Comparison of ENCODE assay signal across 8 cellular contexts in the genomic region with DNA sequence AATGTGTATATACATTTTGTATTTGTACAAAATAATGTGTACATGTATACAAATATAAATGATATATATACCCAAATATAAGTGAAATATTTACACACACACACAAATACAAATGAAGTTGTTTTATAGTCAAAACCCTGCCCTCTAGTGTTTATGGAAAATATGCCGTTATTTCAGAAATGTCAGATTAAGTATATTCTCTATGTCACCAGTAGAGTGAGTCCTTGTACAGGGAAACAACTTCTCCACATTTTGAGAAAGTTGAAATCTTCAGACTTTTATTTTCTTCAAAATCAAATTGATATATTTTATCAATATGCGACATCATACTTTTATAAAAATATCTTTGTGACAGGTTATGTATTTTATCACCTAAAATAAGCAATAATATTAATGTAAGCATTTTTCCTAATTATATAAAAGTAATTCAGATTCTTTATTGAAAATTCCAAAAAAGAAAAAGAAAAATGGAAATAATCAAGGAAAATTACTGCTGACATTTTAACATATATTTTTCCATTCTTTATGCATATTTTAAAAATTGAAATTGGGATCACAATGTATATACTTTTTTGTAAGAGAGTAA. TPM values are rescaled to one million over a fixed set of nuclear protein-coding genes. Genes with fewer than 3 reads are reported as not detected.
DNase-seq lines count a peak whose midpoint lies in the region; ATAC-seq and TF ChIP-seq lines count a peak whose summit lies in the region.

No MANE protein-coding gene starts in this region.

- no peak overlapping the region for H3K4me3 ChIP-seq in liver (ENCODE audit: low read depth in 1 of 3, low read length in 3 of 3)

- H3K27ac ChIP-seq in liver (ENCODE audit: low read depth in 1 of 2, low read length in 2 of 2), result no peak overlapping the region

- H3K4me1 ChIP-seq in liver (ENCODE audit: control insufficient read depth in 4 of 4, insufficient read depth in 4 of 4, low read length in 3 of 4), result no peaks in the 10 kb centered on the region

- DNase-seq in DMS114 treated with DMSO at 0.1 percent for 48 hours (lab: John Stamatoyannopoulos, UW; ENCODE audit: unreplicated experiment), result peak; percentile 50
- DNase-seq in NCI-H345 treated with DMSO at 0.1 percent for 48 hours (lab: John Stamatoyannopoulos, UW; ENCODE audit: unreplicated experiment), result peak; percentile 11
- DNase-seq in brain pericyte (ENCODE audit: low read depth, low spot score), result peak; percentile 41
- DNase-seq in GOT3 (lab: John Stamatoyannopoulos, UW), result no peak
- DNase-seq in stimulated activated CD4-positive, alpha-beta T cell treated with anti-CD3 and anti-CD28 coated beads, Interleukin-12 subunit alpha, Interleukin-12 subunit beta, amount 100 ng/mL, for 4 hours, result no peak

- peak; percentile 89 for TF ChIP-seq CTCF in liver (IDR thresholded peaks at IDR 0.05; ENCODE audit: low read depth, low read length, missing input control)

- peak; percentile 91 for TF ChIP-seq RAD21 in liver (IDR thresholded peaks at IDR 0.05)

- peaks cover 0 to 3% (median 2%) of the 10 kb centered on the region in 4 donors for H3K36me3 ChIP-seq in liver (ENCODE audit: control insufficient read depth in 4 of 4, insufficient read depth in 3 of 4, low read depth in 1 of 4, low read length in 3 of 4)

- no peaks in the 10 kb centered on the region for H3K9me3 ChIP-seq in liver (ENCODE audit: control insufficient read depth in 4 of 4, low read length in 3 of 4)

- no peak overlapping the region for H3K9ac ChIP-seq in liver (ENCODE audit: low read depth in 1 of 2, low read length in 2 of 2)

- H3K27me3 ChIP-seq in liver (ENCODE audit: control insufficient read depth in 4 of 4, insufficient read depth in 4 of 4, low read length in 3 of 4), result no peaks in the 10 kb centered on the region

- WGBS in liver, result 37% methylated on average over 2 of the region's 2 CpGs

- ATAC-seq in GM19328 (IDR thresholded peaks at IDR 0.05; ENCODE audit: unreplicated experiment) (peak; percentile 72), HG03280 (IDR thresholded peaks at IDR 0.05; ENCODE audit: unreplicated experiment) (peak; percentile 83)

TF ChIP-seq in liver, 16 proteins besides CTCF, POLR2A, EP300 and RAD21:
- no peak for TF ChIP-seq RXRA (IDR thresholded peaks at IDR 0.05)
- no peak for TF ChIP-seq YY1 (IDR thresholded peaks at IDR 0.05)
- TF ChIP-seq EGR1 (IDR thresholded peaks at IDR 0.05; ENCODE audit: low read depth in 2 of 2), result no peak
- no peak for TF ChIP-seq GABPA (IDR thresholded peaks at IDR 0.05 in 1 of 2, conservative IDR thresholded peaks at IDR 0.05 in 1 of 2)
- TF ChIP-seq MAX (IDR thresholded peaks at IDR 0.05), result no peak
- TF ChIP-seq, protein P1, sequence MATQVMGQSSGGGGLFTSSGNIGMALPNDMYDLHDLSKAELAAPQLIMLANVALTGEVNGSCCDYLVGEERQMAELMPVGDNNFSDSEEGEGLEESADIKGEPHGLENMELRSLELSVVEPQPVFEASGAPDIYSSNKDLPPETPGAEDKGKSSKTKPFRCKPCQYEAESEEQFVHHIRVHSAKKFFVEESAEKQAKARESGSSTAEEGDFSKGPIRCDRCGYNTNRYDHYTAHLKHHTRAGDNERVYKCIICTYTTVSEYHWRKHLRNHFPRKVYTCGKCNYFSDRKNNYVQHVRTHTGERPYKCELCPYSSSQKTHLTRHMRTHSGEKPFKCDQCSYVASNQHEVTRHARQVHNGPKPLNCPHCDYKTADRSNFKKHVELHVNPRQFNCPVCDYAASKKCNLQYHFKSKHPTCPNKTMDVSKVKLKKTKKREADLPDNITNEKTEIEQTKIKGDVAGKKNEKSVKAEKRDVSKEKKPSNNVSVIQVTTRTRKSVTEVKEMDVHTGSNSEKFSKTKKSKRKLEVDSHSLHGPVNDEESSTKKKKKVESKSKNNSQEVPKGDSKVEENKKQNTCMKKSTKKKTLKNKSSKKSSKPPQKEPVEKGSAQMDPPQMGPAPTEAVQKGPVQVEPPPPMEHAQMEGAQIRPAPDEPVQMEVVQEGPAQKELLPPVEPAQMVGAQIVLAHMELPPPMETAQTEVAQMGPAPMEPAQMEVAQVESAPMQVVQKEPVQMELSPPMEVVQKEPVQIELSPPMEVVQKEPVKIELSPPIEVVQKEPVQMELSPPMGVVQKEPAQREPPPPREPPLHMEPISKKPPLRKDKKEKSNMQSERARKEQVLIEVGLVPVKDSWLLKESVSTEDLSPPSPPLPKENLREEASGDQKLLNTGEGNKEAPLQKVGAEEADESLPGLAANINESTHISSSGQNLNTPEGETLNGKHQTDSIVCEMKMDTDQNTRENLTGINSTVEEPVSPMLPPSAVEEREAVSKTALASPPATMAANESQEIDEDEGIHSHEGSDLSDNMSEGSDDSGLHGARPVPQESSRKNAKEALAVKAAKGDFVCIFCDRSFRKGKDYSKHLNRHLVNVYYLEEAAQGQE (IDR thresholded peaks at IDR 0.05), result no peak
- TF ChIP-seq NR2F2 (IDR thresholded peaks at IDR 0.05), result no peak
- TF ChIP-seq FOXA2 (IDR thresholded peaks at IDR 0.05), result no peak
- no peak for TF ChIP-seq ZBTB33 (IDR thresholded peaks at IDR 0.05)
- TF ChIP-seq TAF1 (conservative IDR thresholded peaks at IDR 0.05), result no peak

RNA-seq across cellular contexts. Expression of gene ARL6IP6, which starts 22.4 kb away (rescaled TPM):
- 10 to 100 TPM in 1 of 2 donors, 1 to 10 TPM in 1; 5.6 to 16.6 TPM for total RNA-seq in liver
- polyA plus RNA-seq in liver, result 1 to 10 TPM; 2.2 to 3.6 TPM

RNA-seq across cellular contexts. Expression of gene PRPF40A, which starts 23.6 kb away (rescaled TPM):
- total RNA-seq in liver, result 10 to 100 TPM; 56.3 to 58.1 TPM
- polyA plus RNA-seq in liver, result 10 to 100 TPM; 18.8 to 51.1 TPM

Comparison
In these comparisons a context has a peak if more than half of its experiments do, and no peak if none do; other contexts are left out.
1. DNase-seq: peak in DMS114 treated with DMSO at 0.1 percent for 48 hours (single experiment), NCI-H345 treated with DMSO at 0.1 percent for 48 hours (single experiment) and brain pericyte (single experiment); none in GOT3 (single experiment) and stimulated activated CD4-positive, alpha-beta T cell treated with anti-CD3 and anti-CD28 coated beads, Interleukin-12 subunit alpha, Interleukin-12 subunit beta, amount 100 ng/mL, for 4 hours (single experiment).